ENCODE assay signal across 1 cellular context in the genomic region with DNA sequence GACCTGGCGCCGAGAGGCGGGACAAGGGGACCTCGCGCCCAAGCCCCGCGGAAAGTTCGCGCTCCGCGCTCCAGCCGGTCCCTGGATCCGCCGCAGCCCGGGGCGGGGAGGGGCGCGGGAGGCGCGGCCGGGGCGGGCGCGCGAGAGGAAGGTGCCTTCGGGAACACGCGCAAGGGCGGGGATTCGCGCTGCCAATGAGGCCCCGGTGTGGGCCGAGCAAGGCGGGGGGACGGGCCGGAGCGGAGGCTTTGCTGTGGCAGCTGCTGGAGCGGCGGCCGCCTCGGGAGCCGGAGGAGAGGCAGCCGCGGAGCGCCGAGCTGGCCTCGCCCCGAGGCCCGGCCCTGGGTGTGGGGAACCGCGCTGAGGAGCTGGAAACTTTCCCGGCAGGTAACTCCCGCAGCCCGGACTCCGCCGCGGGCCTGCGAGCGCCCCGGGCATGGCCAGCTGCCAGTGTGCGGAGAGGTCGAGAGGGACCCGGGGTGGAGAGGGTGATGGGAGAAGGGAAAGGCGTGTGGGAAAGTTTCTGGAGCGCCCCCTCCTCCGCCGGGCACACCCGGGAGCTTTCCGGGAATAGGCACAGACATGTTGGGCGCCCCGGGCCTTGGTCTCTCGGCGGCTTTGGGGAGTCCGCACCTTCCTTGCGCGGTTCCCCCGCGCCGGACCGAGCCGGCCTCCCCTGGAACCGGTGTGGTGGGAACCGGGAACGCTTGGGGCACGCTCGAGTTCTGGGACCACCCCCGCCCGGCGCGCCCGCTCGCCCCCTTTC.
TF ChIP-seq lines count a peak whose summit lies in the region.

A gene (plus strand): TSS at position 245 of the 766 bp plus-strand sequence. CDS start 97,271 bp downstream, outside the sequence.

TF ChIP-seq in HepG2, 621 proteins besides CTCF, POLR2A, EP300 and RAD21 (continued from another document and continues in another):
- TF ChIP-seq, protein P1, sequence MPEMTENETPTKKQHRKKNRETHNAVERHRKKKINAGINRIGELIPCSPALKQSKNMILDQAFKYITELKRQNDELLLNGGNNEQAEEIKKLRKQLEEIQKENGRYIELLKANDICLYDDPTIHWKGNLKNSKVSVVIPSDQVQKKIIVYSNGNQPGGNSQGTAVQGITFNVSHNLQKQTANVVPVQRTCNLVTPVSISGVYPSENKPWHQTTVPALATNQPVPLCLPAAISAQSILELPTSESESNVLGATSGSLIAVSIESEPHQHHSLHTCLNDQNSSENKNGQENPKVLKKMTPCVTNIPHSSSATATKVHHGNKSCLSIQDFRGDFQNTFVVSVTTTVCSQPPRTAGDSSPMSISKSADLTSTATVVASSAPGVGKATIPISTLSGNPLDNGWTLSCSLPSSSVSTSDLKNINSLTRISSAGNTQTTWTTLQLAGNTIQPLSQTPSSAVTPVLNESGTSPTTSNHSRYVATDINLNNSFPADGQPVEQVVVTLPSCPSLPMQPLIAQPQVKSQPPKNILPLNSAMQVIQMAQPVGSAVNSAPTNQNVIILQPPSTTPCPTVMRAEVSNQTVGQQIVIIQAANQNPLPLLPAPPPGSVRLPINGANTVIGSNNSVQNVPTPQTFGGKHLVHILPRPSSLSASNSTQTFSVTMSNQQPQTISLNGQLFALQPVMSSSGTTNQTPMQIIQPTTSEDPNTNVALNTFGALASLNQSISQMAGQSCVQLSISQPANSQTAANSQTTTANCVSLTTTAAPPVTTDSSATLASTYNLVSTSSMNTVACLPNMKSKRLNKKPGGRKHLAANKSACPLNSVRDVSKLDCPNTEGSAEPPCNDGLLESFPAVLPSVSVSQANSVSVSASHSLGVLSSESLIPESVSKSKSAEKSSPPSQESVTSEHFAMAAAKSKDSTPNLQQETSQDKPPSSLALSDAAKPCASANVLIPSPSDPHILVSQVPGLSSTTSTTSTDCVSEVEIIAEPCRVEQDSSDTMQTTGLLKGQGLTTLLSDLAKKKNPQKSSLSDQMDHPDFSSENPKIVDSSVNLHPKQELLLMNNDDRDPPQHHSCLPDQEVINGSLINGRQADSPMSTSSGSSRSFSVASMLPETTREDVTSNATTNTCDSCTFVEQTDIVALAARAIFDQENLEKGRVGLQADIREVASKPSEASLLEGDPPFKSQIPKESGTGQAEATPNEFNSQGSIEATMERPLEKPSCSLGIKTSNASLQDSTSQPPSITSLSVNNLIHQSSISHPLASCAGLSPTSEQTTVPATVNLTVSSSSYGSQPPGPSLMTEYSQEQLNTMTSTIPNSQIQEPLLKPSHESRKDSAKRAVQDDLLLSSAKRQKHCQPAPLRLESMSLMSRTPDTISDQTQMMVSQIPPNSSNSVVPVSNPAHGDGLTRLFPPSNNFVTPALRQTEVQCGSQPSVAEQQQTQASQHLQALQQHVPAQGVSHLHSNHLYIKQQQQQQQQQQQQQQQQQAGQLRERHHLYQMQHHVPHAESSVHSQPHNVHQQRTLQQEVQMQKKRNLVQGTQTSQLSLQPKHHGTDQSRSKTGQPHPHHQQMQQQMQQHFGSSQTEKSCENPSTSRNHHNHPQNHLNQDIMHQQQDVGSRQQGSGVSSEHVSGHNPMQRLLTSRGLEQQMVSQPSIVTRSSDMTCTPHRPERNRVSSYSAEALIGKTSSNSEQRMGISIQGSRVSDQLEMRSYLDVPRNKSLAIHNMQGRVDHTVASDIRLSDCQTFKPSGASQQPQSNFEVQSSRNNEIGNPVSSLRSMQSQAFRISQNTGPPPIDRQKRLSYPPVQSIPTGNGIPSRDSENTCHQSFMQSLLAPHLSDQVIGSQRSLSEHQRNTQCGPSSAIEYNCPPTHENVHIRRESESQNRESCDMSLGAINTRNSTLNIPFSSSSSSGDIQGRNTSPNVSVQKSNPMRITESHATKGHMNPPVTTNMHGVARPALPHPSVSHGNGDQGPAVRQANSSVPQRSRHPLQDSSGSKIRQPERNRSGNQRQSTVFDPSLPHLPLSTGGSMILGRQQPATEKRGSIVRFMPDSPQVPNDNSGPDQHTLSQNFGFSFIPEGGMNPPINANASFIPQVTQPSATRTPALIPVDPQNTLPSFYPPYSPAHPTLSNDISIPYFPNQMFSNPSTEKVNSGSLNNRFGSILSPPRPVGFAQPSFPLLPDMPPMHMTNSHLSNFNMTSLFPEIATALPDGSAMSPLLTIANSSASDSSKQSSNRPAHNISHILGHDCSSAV (CRISPR knock-in tag; IDR thresholded peaks at IDR 0.05; ENCODE audit: borderline replicate concordance), result no peak
- TF ChIP-seq MED13 (CRISPR knock-in tag; IDR thresholded peaks at IDR 0.05) (no peak), ZMAT3 (CRISPR knock-in tag; conservative IDR thresholded peaks at IDR 0.05) (peak; percentile 17; the same call in 1 of the 2 replicates), STAT5B (CRISPR knock-in tag; IDR thresholded peaks at IDR 0.05) (no peak), FLYWCH1 (CRISPR knock-in tag; IDR thresholded peaks at IDR 0.05) (no peak), HOXD1 (CRISPR knock-in tag; IDR thresholded peaks at IDR 0.05) (no peak), ZNF350 (CRISPR knock-in tag; IDR thresholded peaks at IDR 0.05; ENCODE audit: borderline replicate concordance, low read depth) (no peak), PCBP1 (IDR thresholded peaks at IDR 0.05; ENCODE audit: borderline replicate concordance, low read depth, low read length) (no peak), ZNF460 (CRISPR knock-in tag; IDR thresholded peaks at IDR 0.05; ENCODE audit: borderline replicate concordance) (no peak), ZFX (CRISPR knock-in tag; IDR thresholded peaks at IDR 0.05; ENCODE audit: low read depth) (no peak; the same call in none of the 2 replicates), ZNF850 (CRISPR knock-in tag; conservative IDR thresholded peaks at IDR 0.05) (no peak), PHF5A (CRISPR knock-in tag; IDR thresholded peaks at IDR 0.05; ENCODE audit: low read depth, unreplicated experiment) (no peak), NRL (CRISPR knock-in tag; IDR thresholded peaks at IDR 0.05; ENCODE audit: borderline replicate concordance) (no peak), NFIC (IDR thresholded peaks at IDR 0.05; ENCODE audit: low read length) (no peak), ELF1 (CRISPR knock-in tag; IDR thresholded peaks at IDR 0.05) (no peak), MBNL3 (CRISPR knock-in tag; conservative IDR thresholded peaks at IDR 0.05) (no peak), ARNTL (CRISPR knock-in tag; IDR thresholded peaks at IDR 0.05) (no peak), ZNF878 (CRISPR knock-in tag; IDR thresholded peaks at IDR 0.05) (no peak), EZH2 (conservative IDR thresholded peaks at IDR 0.05; ENCODE audit: low read depth, low read length) (no peak), POLR2AphosphoS2 (IDR thresholded peaks at IDR 0.05; ENCODE audit: low read depth, low read length) (no peak), RBFOX2 (IDR thresholded peaks at IDR 0.05; ENCODE audit: low read depth, low read length) (peak; percentile 86), ZC3H4 (CRISPR knock-in tag; IDR thresholded peaks at IDR 0.05; ENCODE audit: borderline replicate concordance) (no peak), RBM22 (optimal IDR thresholded peaks at IDR 0.05; ENCODE audit: low read length) (no peak), TEAD2 (CRISPR knock-in tag; IDR thresholded peaks at IDR 0.05) (no peak)
- TF ChIP-seq, protein P2, sequence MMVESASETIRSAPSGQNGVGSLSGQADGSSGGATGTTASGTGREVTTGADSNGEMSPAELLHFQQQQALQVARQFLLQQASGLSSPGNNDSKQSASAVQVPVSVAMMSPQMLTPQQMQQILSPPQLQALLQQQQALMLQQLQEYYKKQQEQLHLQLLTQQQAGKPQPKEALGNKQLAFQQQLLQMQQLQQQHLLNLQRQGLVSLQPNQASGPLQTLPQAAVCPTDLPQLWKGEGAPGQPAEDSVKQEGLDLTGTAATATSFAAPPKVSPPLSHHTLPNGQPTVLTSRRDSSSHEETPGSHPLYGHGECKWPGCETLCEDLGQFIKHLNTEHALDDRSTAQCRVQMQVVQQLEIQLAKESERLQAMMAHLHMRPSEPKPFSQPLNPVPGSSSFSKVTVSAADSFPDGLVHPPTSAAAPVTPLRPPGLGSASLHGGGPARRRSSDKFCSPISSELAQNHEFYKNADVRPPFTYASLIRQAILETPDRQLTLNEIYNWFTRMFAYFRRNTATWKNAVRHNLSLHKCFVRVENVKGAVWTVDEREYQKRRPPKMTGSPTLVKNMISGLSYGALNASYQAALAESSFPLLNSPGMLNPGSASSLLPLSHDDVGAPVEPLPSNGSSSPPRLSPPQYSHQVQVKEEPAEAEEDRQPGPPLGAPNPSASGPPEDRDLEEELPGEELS (CRISPR knock-in tag; IDR thresholded peaks at IDR 0.05), result no peak
- TF ChIP-seq, protein P3, sequence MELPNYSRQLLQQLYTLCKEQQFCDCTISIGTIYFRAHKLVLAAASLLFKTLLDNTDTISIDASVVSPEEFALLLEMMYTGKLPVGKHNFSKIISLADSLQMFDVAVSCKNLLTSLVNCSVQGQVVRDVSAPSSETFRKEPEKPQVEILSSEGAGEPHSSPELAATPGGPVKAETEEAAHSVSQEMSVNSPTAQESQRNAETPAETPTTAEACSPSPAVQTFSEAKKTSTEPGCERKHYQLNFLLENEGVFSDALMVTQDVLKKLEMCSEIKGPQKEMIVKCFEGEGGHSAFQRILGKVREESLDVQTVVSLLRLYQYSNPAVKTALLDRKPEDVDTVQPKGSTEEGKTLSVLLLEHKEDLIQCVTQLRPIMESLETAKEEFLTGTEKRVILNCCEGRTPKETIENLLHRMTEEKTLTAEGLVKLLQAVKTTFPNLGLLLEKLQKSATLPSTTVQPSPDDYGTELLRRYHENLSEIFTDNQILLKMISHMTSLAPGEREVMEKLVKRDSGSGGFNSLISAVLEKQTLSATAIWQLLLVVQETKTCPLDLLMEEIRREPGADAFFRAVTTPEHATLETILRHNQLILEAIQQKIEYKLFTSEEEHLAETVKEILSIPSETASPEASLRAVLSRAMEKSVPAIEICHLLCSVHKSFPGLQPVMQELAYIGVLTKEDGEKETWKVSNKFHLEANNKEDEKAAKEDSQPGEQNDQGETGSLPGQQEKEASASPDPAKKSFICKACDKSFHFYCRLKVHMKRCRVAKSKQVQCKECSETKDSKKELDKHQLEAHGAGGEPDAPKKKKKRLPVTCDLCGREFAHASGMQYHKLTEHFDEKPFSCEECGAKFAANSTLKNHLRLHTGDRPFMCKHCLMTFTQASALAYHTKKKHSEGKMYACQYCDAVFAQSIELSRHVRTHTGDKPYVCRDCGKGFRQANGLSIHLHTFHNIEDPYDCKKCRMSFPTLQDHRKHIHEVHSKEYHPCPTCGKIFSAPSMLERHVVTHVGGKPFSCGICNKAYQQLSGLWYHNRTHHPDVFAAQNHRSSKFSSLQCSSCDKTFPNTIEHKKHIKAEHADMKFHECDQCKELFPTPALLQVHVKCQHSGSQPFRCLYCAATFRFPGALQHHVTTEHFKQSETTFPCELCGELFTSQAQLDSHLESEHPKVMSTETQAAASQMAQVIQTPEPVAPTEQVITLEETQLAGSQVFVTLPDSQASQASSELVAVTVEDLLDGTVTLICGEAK (IDR thresholded peaks at IDR 0.05), result no peak
- TF ChIP-seq, protein P3 (CRISPR knock-in tag; IDR thresholded peaks at IDR 0.05), result peak; percentile 62; the same call in 1 of the 2 replicates
- TF ChIP-seq, protein P4, sequence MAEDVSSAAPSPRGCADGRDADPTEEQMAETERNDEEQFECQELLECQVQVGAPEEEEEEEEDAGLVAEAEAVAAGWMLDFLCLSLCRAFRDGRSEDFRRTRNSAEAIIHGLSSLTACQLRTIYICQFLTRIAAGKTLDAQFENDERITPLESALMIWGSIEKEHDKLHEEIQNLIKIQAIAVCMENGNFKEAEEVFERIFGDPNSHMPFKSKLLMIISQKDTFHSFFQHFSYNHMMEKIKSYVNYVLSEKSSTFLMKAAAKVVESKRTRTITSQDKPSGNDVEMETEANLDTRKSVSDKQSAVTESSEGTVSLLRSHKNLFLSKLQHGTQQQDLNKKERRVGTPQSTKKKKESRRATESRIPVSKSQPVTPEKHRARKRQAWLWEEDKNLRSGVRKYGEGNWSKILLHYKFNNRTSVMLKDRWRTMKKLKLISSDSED (CRISPR knock-in tag; IDR thresholded peaks at IDR 0.05), result no peak
- TF ChIP-seq, protein P5, sequence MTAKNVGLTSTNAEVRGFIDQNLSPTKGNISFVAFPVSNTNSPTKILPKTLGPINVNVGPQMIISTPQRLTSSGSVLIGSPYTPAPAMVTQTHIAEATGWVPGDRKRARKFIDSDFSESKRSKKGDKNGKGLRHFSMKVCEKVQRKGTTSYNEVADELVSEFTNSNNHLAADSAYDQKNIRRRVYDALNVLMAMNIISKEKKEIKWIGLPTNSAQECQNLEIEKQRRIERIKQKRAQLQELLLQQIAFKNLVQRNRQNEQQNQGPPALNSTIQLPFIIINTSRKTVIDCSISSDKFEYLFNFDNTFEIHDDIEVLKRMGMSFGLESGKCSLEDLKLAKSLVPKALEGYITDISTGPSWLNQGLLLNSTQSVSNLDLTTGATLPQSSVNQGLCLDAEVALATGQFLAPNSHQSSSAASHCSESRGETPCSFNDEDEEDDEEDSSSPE (CRISPR knock-in tag; IDR thresholded peaks at IDR 0.05), result peak; percentile 87
- TF ChIP-seq, protein P6, sequence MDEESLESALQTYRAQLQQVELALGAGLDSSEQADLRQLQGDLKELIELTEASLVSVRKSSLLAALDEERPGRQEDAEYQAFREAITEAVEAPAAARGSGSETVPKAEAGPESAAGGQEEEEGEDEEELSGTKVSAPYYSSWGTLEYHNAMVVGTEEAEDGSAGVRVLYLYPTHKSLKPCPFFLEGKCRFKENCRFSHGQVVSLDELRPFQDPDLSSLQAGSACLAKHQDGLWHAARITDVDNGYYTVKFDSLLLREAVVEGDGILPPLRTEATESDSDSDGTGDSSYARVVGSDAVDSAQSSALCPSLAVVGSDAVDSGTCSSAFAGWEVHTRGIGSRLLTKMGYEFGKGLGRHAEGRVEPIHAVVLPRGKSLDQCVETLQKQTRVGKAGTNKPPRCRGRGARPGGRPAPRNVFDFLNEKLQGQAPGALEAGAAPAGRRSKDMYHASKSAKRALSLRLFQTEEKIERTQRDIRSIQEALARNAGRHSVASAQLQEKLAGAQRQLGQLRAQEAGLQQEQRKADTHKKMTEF (CRISPR knock-in tag; IDR thresholded peaks at IDR 0.05), result no peak; the same call in 1 of the 2 replicates
